ENCODE assay signal across 1 cellular context in genomic region chr12:92928431-92928961, GRCh38.
A peak's percentile ranks its signal among the peaks of the same experiment; 100 is the strongest.
TF ChIP-seq lines count a peak whose summit lies in the region.

No MANE protein-coding gene starts in this region.

TF ChIP-seq in K562, 482 proteins besides CTCF, POLR2A, EP300 and RAD21 (continued from another document):
- 0 out of 2 replicates have a peak, but pooled peaks have one; percentile 3 for TF ChIP-seq ZBTB40 (IDR thresholded peaks at IDR 0.05)
- TF ChIP-seq ZBTB40 (CRISPR knock-in tag; IDR thresholded peaks at IDR 0.05) = no peak
- TF ChIP-seq ZNF740 (CRISPR knock-in tag; IDR thresholded peaks at IDR 0.05) = no peak
- no peak for TF ChIP-seq ZNF740 (tag; IDR thresholded peaks at IDR 0.05)
- no peak for TF ChIP-seq MIER1 (IDR thresholded peaks at IDR 0.05; ENCODE audit: low read depth)
